8 cellular contexts compared by ENCODE assay signal in genomic region chr12:109097435-109098141, GRCh38. TPM values are rescaled to one million over a fixed set of nuclear protein-coding genes. Genes with fewer than 3 reads are reported as not detected.
DNase-seq lines count a peak whose midpoint lies in the region; ATAC-seq and TF ChIP-seq lines count a peak whose summit lies in the region.

Gene UNG, plus strand, starts transcription at chr12:109097597. Its CDS starts 83 bp downstream, at chr12:109097680.

- H3K4me3 ChIP-seq in SU-DHL-6 (ENCODE audit: insufficient read depth, low read length, poor library complexity, severe bottlenecking), result peak within 1 kb of the TSS; percentile 93
- peak within 1 kb of the TSS; percentile 83 for H3K4me3 ChIP-seq in thoracic aorta

- peaks cover 26% of the 10 kb centered on the region for H3K4me1 Mint-ChIP-seq in activated naive CD8-positive, alpha-beta T cell treated with anti-CD3 and anti-CD28 coated beads for 36 hours
- peaks cover 22% of the 10 kb centered on the region for H3K4me1 Mint-ChIP-seq in glutamatergic neuron (ENCODE audit: low read depth, unreplicated experiment)
- peaks cover 31% of the 10 kb centered on the region for H3K4me1 Mint-ChIP-seq in osteocyte (ENCODE audit: unreplicated experiment)

- peaks cover 17 to 33% of the 10 kb centered on the region in 2 donors for H3K4me1 ChIP-seq in thoracic aorta (ENCODE audit: control insufficient read depth in 1 of 2, low read depth in 2 of 2)

- H3K36me3 ChIP-seq in SU-DHL-6 (ENCODE audit: low read length) (peaks cover 3% of the 10 kb centered on the region; the same call in 1 of the 2 replicates), thoracic aorta (no peaks in the 10 kb centered on the region)

- DNase-seq in NCI-H1417 (lab: John Stamatoyannopoulos, UW) (peak; percentile 98 to 99 (median 98)), glutamatergic neuron (peak; percentile 99), osteocyte (ENCODE audit: extremely low spot score, unreplicated experiment) (peak; percentile 99), thoracic aorta (ENCODE audit: low spot score) (peak; percentile 89)
- DNase-seq in activated naive CD8-positive, alpha-beta T cell treated with anti-CD3 and anti-CD28 coated beads for 36 hours, result peak; percentile 96

- no peaks in the 10 kb centered on the region for H3K9me2 ChIP-seq in SU-DHL-6 (replicated peaks; ENCODE audit: insufficient read depth, low read length)

- peak within 1 kb of the TSS; percentile 80 for H3K9ac ChIP-seq in SU-DHL-6 (ENCODE audit: low read length)

- no peaks in the 10 kb centered on the region for H3K27me3 Mint-ChIP-seq in activated naive CD8-positive, alpha-beta T cell treated with anti-CD3 and anti-CD28 coated beads for 36 hours
- peaks cover 2% of the 10 kb centered on the region for H3K27me3 Mint-ChIP-seq in glutamatergic neuron (ENCODE audit: unreplicated experiment)
- H3K27me3 Mint-ChIP-seq in osteocyte (ENCODE audit: unreplicated experiment), result no peaks in the 10 kb centered on the region

- H3K27ac Mint-ChIP-seq in activated naive CD8-positive, alpha-beta T cell treated with anti-CD3 and anti-CD28 coated beads for 36 hours, result peak within 1 kb of the TSS; percentile 90
- peak within 1 kb of the TSS; percentile 94 for H3K27ac Mint-ChIP-seq in glutamatergic neuron (ENCODE audit: unreplicated experiment)
- peak within 1 kb of the TSS; percentile 90 for H3K27ac Mint-ChIP-seq in osteocyte (ENCODE audit: unreplicated experiment)

- peaks cover 29% of the 10 kb centered on the region for H3K36me3 Mint-ChIP-seq in activated naive CD8-positive, alpha-beta T cell treated with anti-CD3 and anti-CD28 coated beads for 36 hours
- H3K36me3 Mint-ChIP-seq in glutamatergic neuron (ENCODE audit: unreplicated experiment), result no peaks in the 10 kb centered on the region
- H3K36me3 Mint-ChIP-seq in osteocyte (ENCODE audit: unreplicated experiment), result peaks cover 14% of the 10 kb centered on the region

- peaks cover 16% of the 10 kb centered on the region for H3K79me2 ChIP-seq in SU-DHL-6 (ENCODE audit: insufficient read depth, low read length)

- peak within 1 kb of the TSS; percentile 87 for H3K4me3 Mint-ChIP-seq in activated naive CD8-positive, alpha-beta T cell treated with anti-CD3 and anti-CD28 coated beads for 36 hours
- peak within 1 kb of the TSS; percentile 98 for H3K4me3 Mint-ChIP-seq in glutamatergic neuron (ENCODE audit: unreplicated experiment)
- H3K4me3 Mint-ChIP-seq in osteocyte (ENCODE audit: unreplicated experiment), result peak within 1 kb of the TSS; percentile 94

- H3K27ac ChIP-seq in SU-DHL-6 (ENCODE audit: low read depth, low read length), result peak within 1 kb of the TSS; percentile 75
- H3K27ac ChIP-seq in thoracic aorta, result peak within 1 kb of the TSS; percentile 82 to 85

- peak within 1 kb of the TSS; percentile 96 for H2AFZ ChIP-seq in SU-DHL-6 (ENCODE audit: low read depth, low read length, severe bottlenecking)

- no peaks in the 10 kb centered on the region for H4K20me1 ChIP-seq in SU-DHL-6 (ENCODE audit: low read depth, low read length)

- H3K9me3 ChIP-seq in SU-DHL-6 (ENCODE audit: insufficient read depth, low read length) (no peaks in the 10 kb centered on the region), thoracic aorta (no peaks in the 10 kb centered on the region)

- TF ChIP-seq CTCF in SU-DHL-6 (IDR thresholded peaks at IDR 0.05; ENCODE audit: insufficient read depth, low read length, poor library complexity, severe bottlenecking), result no peak
- TF ChIP-seq CTCF in glutamatergic neuron (IDR thresholded peaks at IDR 0.05; ENCODE audit: partially characterized antibody, unreplicated experiment), result no peak
- no peak for TF ChIP-seq CTCF in osteocyte (IDR thresholded peaks at IDR 0.05)
- TF ChIP-seq CTCF in thoracic aorta (IDR thresholded peaks at IDR 0.05), result no peak

- ATAC-seq in HG02759 (IDR thresholded peaks at IDR 0.05; ENCODE audit: unreplicated experiment) (peak; percentile 89), thoracic aorta (ENCODE audit: insufficient number of reproducible peaks, low FRiP score, low read depth) (peak; percentile 87)

- H3K4me2 ChIP-seq in SU-DHL-6 (ENCODE audit: low read depth, low read length, poor library complexity, severe bottlenecking), result peak within 1 kb of the TSS; percentile 85

- H3K27me3 ChIP-seq in SU-DHL-6 (ENCODE audit: low read length) (no peaks in the 10 kb centered on the region), thoracic aorta (replicated peaks; ENCODE audit: insufficient read depth) (no peaks in the 10 kb centered on the region)

- TF ChIP-seq POLR2A in GM10847 (IDR thresholded peaks at IDR 0.05; ENCODE audit: extremely low read depth, insufficient read length), result peak; percentile 32

- H3F3A ChIP-seq in SU-DHL-6 (ENCODE audit: insufficient read depth), result peaks cover 4% of the 10 kb centered on the region; the same call in 1 of the 2 replicates

- no peaks in the 10 kb centered on the region for H3K9me3 Mint-ChIP-seq in activated naive CD8-positive, alpha-beta T cell treated with anti-CD3 and anti-CD28 coated beads for 36 hours
- H3K9me3 Mint-ChIP-seq in glutamatergic neuron (ENCODE audit: unreplicated experiment), result peaks cover 5% of the 10 kb centered on the region
- H3K9me3 Mint-ChIP-seq in osteocyte (ENCODE audit: unreplicated experiment), result no peaks in the 10 kb centered on the region

RNA-seq across cellular contexts. Expression of gene UNG, which starts in this region (rescaled TPM):
- total RNA-seq in activated naive CD8-positive, alpha-beta T cell treated with anti-CD3 and anti-CD28 coated beads for 36 hours, result 10 to 100 TPM; 90.2 to 99.1 TPM
- total RNA-seq in glutamatergic neuron (ENCODE audit: unreplicated experiment) (32.4 TPM), osteocyte (16.2 and 18.6 TPM in 2 replicates), thoracic aorta (10 to 100 TPM in 1 of 2 donors, 1 to 10 TPM in 1; 9.1 to 11.0 TPM)

Comparison
In these comparisons a context has a peak if more than half of its experiments do, and no peak if none do; other contexts are left out.
1. Peak in every context shown above with its lines: DNase-seq, ATAC-seq, H3K4me3 ChIP-seq and H3K27ac ChIP-seq.